In the genomic region with DNA sequence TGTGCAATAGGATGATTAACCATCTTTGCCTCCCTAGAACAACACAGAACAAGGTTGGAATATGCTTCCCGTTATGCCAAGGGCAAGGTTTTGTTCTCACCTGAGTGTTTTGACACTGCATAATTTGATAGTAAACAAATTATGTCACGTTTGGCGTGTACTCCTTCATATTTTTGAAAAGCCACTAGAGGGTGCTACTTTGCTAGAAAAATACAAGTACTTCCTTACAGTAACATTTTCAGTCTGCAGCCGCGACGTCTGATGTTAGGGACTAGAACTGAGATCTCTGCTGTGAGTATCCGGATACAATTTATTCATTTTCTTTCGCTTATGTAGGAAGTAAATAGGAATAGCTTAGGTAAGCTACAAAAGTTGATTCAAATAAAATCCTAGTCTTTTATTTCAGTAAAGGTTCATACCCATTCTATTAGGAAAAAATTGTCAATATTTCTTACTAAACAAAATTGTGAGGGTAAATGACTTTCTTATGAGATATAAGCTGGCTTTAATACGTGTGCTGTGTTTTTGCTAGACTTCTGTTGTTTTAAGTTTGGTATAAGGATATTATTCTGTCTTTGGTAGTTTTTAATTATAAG, we compare ENCODE assay signal across 8 cellular contexts.
A peak's percentile ranks its signal among the peaks of the same experiment; 100 is the strongest.
DNase-seq lines count a peak whose midpoint lies in the region; ATAC-seq and TF ChIP-seq lines count a peak whose summit lies in the region.

No MANE protein-coding gene starts in this region.

- TF ChIP-seq CTCF in GM12875 (IDR thresholded peaks at IDR 0.05; ENCODE audit: borderline replicate concordance, insufficient read depth, low read depth, low read length) (peak; percentile 45; the same call in 1 of the 2 replicates), MM.1S (IDR thresholded peaks at IDR 0.05; ENCODE audit: low read length) (peak; percentile 63), epithelial cell of esophagus (IDR thresholded peaks at IDR 0.05; ENCODE audit: insufficient read depth, low read depth, low read length, missing control alignments) (peak; percentile 61)

- H3K9me2 ChIP-seq in MM.1S (replicated peaks; ENCODE audit: insufficient read depth, low read length): no peaks in the 10 kb centered on the region

- no peak overlapping the region for H3K9ac ChIP-seq in MM.1S (ENCODE audit: low read length)

- no peaks in the 10 kb centered on the region for H4K20me1 ChIP-seq in MM.1S (ENCODE audit: insufficient read depth, low read length)

- peak; percentile 62 for DNase-seq in ACHN
- DNase-seq in MM.1S: peak; percentile 83
- peak; percentile 82 to 92 for DNase-seq in SHP77 (lab: John Stamatoyannopoulos, UW)
- peak; percentile 79 for DNase-seq in epithelial cell of esophagus (ENCODE audit: low read depth)
- DNase-seq in midbrain (lab: John Stamatoyannopoulos, UW): peak; percentile 80
- DNase-seq in T-cell: no peak

- ATAC-seq in HG02588 (IDR thresholded peaks at IDR 0.05; ENCODE audit: unreplicated experiment) (peak; percentile 82), T-cell (replicated peaks in 1 of 4) (no peak)

- no peaks in the 10 kb centered on the region for H3K36me3 Mint-ChIP-seq in T-cell

- H3K4me1 ChIP-seq in MM.1S (ENCODE audit: low read length): peaks cover 4% of the 10 kb centered on the region; the same call in 1 of the 2 replicates

- in situ Hi-C loops in ACHN (cut with HindIII; ENCODE audit: low pct_ligation_motif_present, low pct_unique_long_range_greater_than_20kb, low sequenced_read_pairs): no loop called here

- H3K4me2 ChIP-seq in MM.1S (ENCODE audit: low read depth, low read length): peak overlapping the region; percentile 14; the same call in 1 of the 2 replicates

- no peaks in the 10 kb centered on the region for H3F3A ChIP-seq in MM.1S (ENCODE audit: insufficient read depth, low read length)

- CTCF ChIA-PET in T-cell (lab: Charles Lee): no interaction called here

- no peaks in the 10 kb centered on the region for H3K9me3 ChIP-seq in MM.1S (replicated peaks; ENCODE audit: insufficient read depth, low read length)

- no peaks in the 10 kb centered on the region for H3K79me2 ChIP-seq in MM.1S (ENCODE audit: low read length)

- H3K27ac ChIP-seq in MM.1S (ENCODE audit: low read length): no peak overlapping the region

- H3K4me3 Mint-ChIP-seq in T-cell: no peak overlapping the region

- peaks cover 0 to 7% (median 0%) of the 10 kb centered on the region in 3 donors for H3K4me1 Mint-ChIP-seq in T-cell

- no peak overlapping the region for H3K4me3 ChIP-seq in GM12875 (ENCODE audit: low read depth, low read length)
- H3K4me3 ChIP-seq in MM.1S (ENCODE audit: low read length): no peak overlapping the region
- no peak overlapping the region for H3K4me3 ChIP-seq in epithelial cell of esophagus (ENCODE audit: low read length)

- H3K36me3 ChIP-seq in MM.1S (replicated peaks; ENCODE audit: insufficient read depth, low read length): no peaks in the 10 kb centered on the region

- no peaks in the 10 kb centered on the region for H3K27me3 ChIP-seq in MM.1S (replicated peaks; ENCODE audit: insufficient read depth, low read length)

- H2AFZ ChIP-seq in MM.1S (ENCODE audit: low read length): no peak overlapping the region; the same call in 1 of the 2 replicates

- no peak overlapping the region for H3K27ac Mint-ChIP-seq in T-cell

- POLR2A ChIA-PET in T-cell (lab: Charles Lee): no interaction called here

- no peaks in the 10 kb centered on the region for H3K9me3 Mint-ChIP-seq in T-cell

- H3K27me3 Mint-ChIP-seq in T-cell: peaks cover 0 to 5% of the 10 kb centered on the region in 2 donors

Comparison
In these comparisons a context has a peak if more than half of its experiments do, and no peak if none do; other contexts are left out.
1. DNase-seq: peak in ACHN (single experiment), MM.1S (single experiment), SHP77 (2 of 2), epithelial cell of esophagus (single experiment) and midbrain (single experiment); none in T-cell (0 of 34).
2. Peak in every context shown above with its lines, with median percentiles within 50 percentile points of each other: CTCF ChIP-seq.